ENCODE assay signal across 24 cellular contexts in the genomic region with DNA sequence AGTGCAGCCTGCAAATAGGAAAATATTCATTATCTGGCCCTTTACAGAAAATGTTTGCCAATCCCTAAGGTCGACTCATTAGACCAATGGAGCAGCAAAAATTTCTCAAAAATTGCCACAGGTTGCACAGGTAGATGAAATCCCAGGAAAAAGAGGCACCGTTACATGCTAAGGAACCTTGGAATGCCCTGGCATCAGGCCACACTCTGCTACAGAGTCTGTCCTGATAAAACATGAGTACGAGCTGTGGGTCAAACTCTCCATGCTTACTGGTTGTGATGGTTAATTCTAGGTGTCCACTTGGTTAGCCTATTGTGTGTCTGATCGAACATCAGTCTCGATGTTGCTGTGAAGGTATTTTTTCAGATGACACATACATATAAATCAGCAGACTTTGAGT. TPM values are rescaled to one million over a fixed set of nuclear protein-coding genes. Genes with fewer than 3 reads are reported as not detected.
"Had no signal": no experiment of that assay in that cellular context is flagged by ENCODE, and none has a peak within 500 bp of the region (broad histone marks: within the 10 kb centered on the region; RNA-seq: fewer than 3 reads in every experiment).

No MANE protein-coding gene starts in this region.

- H3K27me3 ChIP-seq: esophagus muscularis mucosa, gastrocnemius medialis, heart right ventricle, left lung, neutrophil, testis, tibial nerve had no signal

- H3K9me3 ChIP-seq: esophagus muscularis mucosa, gastrocnemius medialis, left lung, lower lobe of right lung, neutrophil, testis, tibial nerve had no signal

- ATAC-seq: effector memory CD8-positive, alpha-beta T cell; gastrocnemius medialis; heart right ventricle; left lung; lower lobe of right lung; naive thymus-derived CD4-positive, alpha-beta T cell; stimulated activated effector memory CD8-positive, alpha-beta T cell treated with anti-CD3 and anti-CD28 coated beads, Interleukin-12 subunit alpha, Interleukin-12 subunit beta, amount 100 ng/mL, for 72 hours had no signal

- H3K4me3 Mint-ChIP-seq: dendritic cell treated with granulocyte-macrophage colony-stimulating factor and Interleukin-4, amounts not matched to agents 40 ng/mL and 50 ng/mL, for 4 days; effector memory CD8-positive, alpha-beta T cell; memory B cell; naive thymus-derived CD4-positive, alpha-beta T cell; nephron progenitor cell; stimulated activated effector memory CD8-positive, alpha-beta T cell treated with anti-CD3 and anti-CD28 coated beads, Interleukin-12 subunit alpha, Interleukin-12 subunit beta, amount 100 ng/mL, for 72 hours; stimulated activated naive CD8-positive, alpha-beta T cell treated with anti-CD3 and anti-CD28 coated beads, Interleukin-15, Interleukin-2, amounts not matched to agents 100 ng/mL and 50 ng/mL, for 24 hours had no signal

- H3K27ac Mint-ChIP-seq: effector memory CD8-positive, alpha-beta T cell; memory B cell; naive thymus-derived CD4-positive, alpha-beta T cell; nephron progenitor cell; stimulated activated naive CD8-positive, alpha-beta T cell treated with anti-CD3 and anti-CD28 coated beads, Interleukin-15, Interleukin-2, amounts not matched to agents 100 ng/mL and 50 ng/mL, for 24 hours had no signal

- H3K27me3 Mint-ChIP-seq: dendritic cell treated with granulocyte-macrophage colony-stimulating factor and Interleukin-4, amounts not matched to agents 40 ng/mL and 50 ng/mL, for 4 days; effector memory CD8-positive, alpha-beta T cell; memory B cell; naive thymus-derived CD4-positive, alpha-beta T cell; stimulated activated naive CD8-positive, alpha-beta T cell treated with anti-CD3 and anti-CD28 coated beads, Interleukin-15, Interleukin-2, amounts not matched to agents 100 ng/mL and 50 ng/mL, for 24 hours had no signal

- H3K9me3 Mint-ChIP-seq: dendritic cell treated with granulocyte-macrophage colony-stimulating factor and Interleukin-4, amounts not matched to agents 40 ng/mL and 50 ng/mL, for 4 days; effector memory CD8-positive, alpha-beta T cell; memory B cell; nephron progenitor cell; stimulated activated effector memory CD8-positive, alpha-beta T cell treated with anti-CD3 and anti-CD28 coated beads, Interleukin-12 subunit alpha, Interleukin-12 subunit beta, amount 100 ng/mL, for 72 hours; stimulated activated naive CD8-positive, alpha-beta T cell treated with anti-CD3 and anti-CD28 coated beads, Interleukin-15, Interleukin-2, amounts not matched to agents 100 ng/mL and 50 ng/mL, for 24 hours had no signal

- H3K4me3 ChIP-seq: esophagus muscularis mucosa, gastrocnemius medialis, heart right ventricle, left lung, lower lobe of right lung, testis, tibial nerve had no signal

- DNase-seq: effector memory CD8-positive, alpha-beta T cell; gastrocnemius medialis; left lung; lower lobe of right lung; naive thymus-derived CD4-positive, alpha-beta T cell; nephron progenitor cell; small intestine; stimulated activated CD4-positive, alpha-beta T cell treated with anti-CD3 and anti-CD28 coated beads, Interleukin-2, amount 100 ng/mL, for 48 hours; stimulated activated CD8-positive, alpha-beta memory T cell treated with anti-CD3 and anti-CD28 coated beads, Interleukin-4, amount 100 ng/mL, for 48 hours; testis had no signal

- H3K27ac ChIP-seq: epithelial cell of prostate, esophagus muscularis mucosa, gastrocnemius medialis, left lung, lower lobe of right lung, neutrophil, testis had no signal

RNA-seq across cellular contexts. Expression of gene TMEM72, which starts 40.7 kb away (rescaled TPM):
- total RNA-seq: esophagus muscularis mucosa; fibroblast of villous mesenchyme; gastrocnemius medialis; lower lobe of right lung; naive thymus-derived CD4-positive, alpha-beta T cell; osteocyte; pulmonary artery endothelial cell; ureter had no signal
- polyA plus RNA-seq: heart right ventricle; keratinocyte; naive thymus-derived CD4-positive, alpha-beta T cell had no signal
